ENCODE assay signal across 8 cellular contexts in genomic region chr2:86518498-86518897, GRCh38. TPM values are rescaled to one million over a fixed set of nuclear protein-coding genes. Genes with fewer than 3 reads are reported as not detected.
DNase-seq lines count a peak whose midpoint lies in the region; ATAC-seq and TF ChIP-seq lines count a peak whose summit lies in the region.

No MANE protein-coding gene starts in this region.

- H3K9me3 Mint-ChIP-seq in natural killer cell: peaks cover 0 to 2% of the 10 kb centered on the region in 2 donors
- H3K9me3 Mint-ChIP-seq in natural killer cell treated with Interleukin-12 subunit alpha and Interleukin-12 subunit beta and Interleukin-15 and Interleukin-18, amount 100 ng/mL, for 72 hours: peaks cover 4% of the 10 kb centered on the region

- peak; percentile 25 for TF ChIP-seq CTCF in natural killer cell (IDR thresholded peaks at IDR 0.05)
- peak; percentile 59 for TF ChIP-seq CTCF in fibroblast of villous mesenchyme (IDR thresholded peaks at IDR 0.05; ENCODE audit: insufficient read depth, low read depth, low read length)
- TF ChIP-seq CTCF in retinal pigment epithelial cell (conservative IDR thresholded peaks at IDR 0.05; ENCODE audit: low read depth, low read length): peak; percentile 66

- H3K4me3 ChIP-seq in fibroblast of villous mesenchyme (ENCODE audit: low read depth, low read length): no peak overlapping the region
- H3K4me3 ChIP-seq in retinal pigment epithelial cell (ENCODE audit: low read length): no peak overlapping the region

- DNase-seq in natural killer cell: no peak
- DNase-seq in natural killer cell treated with Interleukin-12 subunit alpha and Interleukin-12 subunit beta and Interleukin-15 and Interleukin-18, amount 100 ng/mL, for 72 hours (ENCODE audit: low spot score): no peak
- peak; percentile 14 for DNase-seq in UCSD-AML1 (lab: John Stamatoyannopoulos, UW; ENCODE audit: unreplicated experiment)
- DNase-seq in fibroblast of villous mesenchyme (ENCODE audit: low read depth): peak; percentile 15
- no peak for DNase-seq in retinal pigment epithelial cell (ENCODE audit: low read depth)
- no peak for DNase-seq in MV-4-11 (lab: John Stamatoyannopoulos, UW)
- no peak for DNase-seq in NCI-H510A treated with DMSO at 0.1 percent for 48 hours (lab: John Stamatoyannopoulos, UW)
- no peak for DNase-seq in DMS79 (lab: John Stamatoyannopoulos, UW)

- peak in 2 of 3 donors; percentile 64 to 69 for ATAC-seq in natural killer cell
- no peak for ATAC-seq in natural killer cell treated with Interleukin-12 subunit alpha and Interleukin-12 subunit beta and Interleukin-15 and Interleukin-18, amount 100 ng/mL, for 72 hours

- H3K36me3 Mint-ChIP-seq in natural killer cell: peaks cover 11% of the 10 kb centered on the region
- H3K36me3 Mint-ChIP-seq in natural killer cell treated with Interleukin-12 subunit alpha and Interleukin-12 subunit beta and Interleukin-15 and Interleukin-18, amount 100 ng/mL, for 72 hours: no peaks in the 10 kb centered on the region

- H3K27ac Mint-ChIP-seq in natural killer cell: no peak overlapping the region
- H3K27ac Mint-ChIP-seq in natural killer cell treated with Interleukin-12 subunit alpha and Interleukin-12 subunit beta and Interleukin-15 and Interleukin-18, amount 100 ng/mL, for 72 hours: no peak overlapping the region

- no peak overlapping the region for H3K4me3 Mint-ChIP-seq in natural killer cell
- no peak overlapping the region for H3K4me3 Mint-ChIP-seq in natural killer cell treated with Interleukin-12 subunit alpha and Interleukin-12 subunit beta and Interleukin-15 and Interleukin-18, amount 100 ng/mL, for 72 hours

- H3K27me3 Mint-ChIP-seq in natural killer cell (ENCODE audit: low read depth in 2 of 2): no peaks in the 10 kb centered on the region
- H3K27me3 Mint-ChIP-seq in natural killer cell treated with Interleukin-12 subunit alpha and Interleukin-12 subunit beta and Interleukin-15 and Interleukin-18, amount 100 ng/mL, for 72 hours: no peaks in the 10 kb centered on the region

- intact Hi-C loops in natural killer cell (cut with micrococcal nuclease): no loop called here

- no peaks in the 10 kb centered on the region for H3K4me1 Mint-ChIP-seq in natural killer cell
- no peaks in the 10 kb centered on the region for H3K4me1 Mint-ChIP-seq in natural killer cell treated with Interleukin-12 subunit alpha and Interleukin-12 subunit beta and Interleukin-15 and Interleukin-18, amount 100 ng/mL, for 72 hours (ENCODE audit: low read depth in 2 of 2)

RNA-seq across cellular contexts. Expression of gene CHMP3, which starts 44.7 kb away (rescaled TPM):
- total RNA-seq in natural killer cell: 10 to 100 TPM; 47.4 to 50.3 (median 49.3) TPM
- 10 to 100 TPM; 41.9 to 45.1 TPM for total RNA-seq in natural killer cell treated with Interleukin-12 subunit alpha and Interleukin-12 subunit beta and Interleukin-15 and Interleukin-18, amount 100 ng/mL, for 72 hours
- 50.6 and 62.2 TPM in 2 replicates for total RNA-seq in fibroblast of villous mesenchyme

Comparison
In these comparisons a context has a peak if more than half of its experiments do, and no peak if none do; other contexts are left out.
1. ATAC-seq: peak in natural killer cell (2 of 3); none in natural killer cell treated with Interleukin-12 subunit alpha and Interleukin-12 subunit beta and Interleukin-15 and Interleukin-18, amount 100 ng/mL, for 72 hours (0 of 2).
2. DNase-seq: peak in UCSD-AML1 (single experiment) and fibroblast of villous mesenchyme (single experiment); none in natural killer cell (single experiment), natural killer cell treated with Interleukin-12 subunit alpha and Interleukin-12 subunit beta and Interleukin-15 and Interleukin-18, amount 100 ng/mL, for 72 hours (single experiment), retinal pigment epithelial cell (single experiment), MV-4-11 (single experiment), NCI-H510A treated with DMSO at 0.1 percent for 48 hours (single experiment) and DMS79 (single experiment).
3. Peak in every context shown above with its lines, with median percentiles within 50 percentile points of each other: CTCF ChIP-seq.